Comparison of ENCODE assay signal across 20 cellular contexts in genomic region chr6:160387887-160388286, GRCh38. TPM values are rescaled to one million over a fixed set of nuclear protein-coding genes. Genes with fewer than 3 reads are reported as not detected.
DNase-seq lines count a peak whose midpoint lies in the region; ATAC-seq, FAIRE-seq and TF ChIP-seq lines count a peak whose summit lies in the region.
"Had no signal": no experiment of that assay in that cellular context is flagged by ENCODE, and none has a peak within 500 bp of the region (broad histone marks: within the 10 kb centered on the region; RNA-seq: fewer than 3 reads in every experiment).

No MANE protein-coding gene starts in this region.

- H3K4me3 Mint-ChIP-seq in nephron: no peak overlapping the region
- H3K4me3 Mint-ChIP-seq: CD8-positive, alpha-beta T cell; IgD-negative memory B cell had no signal

- FAIRE-seq in pancreas (lab: Jason Lieb, UNC): no peak
- FAIRE-seq: D721Med, G401.6, GM12891 had no signal

- no peaks in the 10 kb centered on the region for H3K27me3 ChIP-seq in thoracic aorta (replicated peaks; ENCODE audit: insufficient read depth)
- H3K27me3 ChIP-seq in pancreas: no peaks in the 10 kb centered on the region
- H3K27me3 ChIP-seq: BE2C had no signal

- no peaks in the 10 kb centered on the region for H3K36me3 ChIP-seq in thoracic aorta
- no peaks in the 10 kb centered on the region for H3K36me3 ChIP-seq in pancreas
- H3K36me3 ChIP-seq: BE2C, HAP-1 had no signal

- H3K4me1 Mint-ChIP-seq in nephron: peaks cover 55% of the 10 kb centered on the region
- H3K4me1 Mint-ChIP-seq: IgD-negative memory B cell had no signal

- peak overlapping the region; percentile 92 for H3K27ac ChIP-seq in RWPE1
- peak overlapping the region; percentile 87 for H3K27ac ChIP-seq in epithelial cell of prostate
- peak overlapping the region; percentile 53 to 73 for H3K27ac ChIP-seq in thoracic aorta
- H3K27ac ChIP-seq in pancreas: no peak overlapping the region

- H3K36me3 Mint-ChIP-seq in nephron (ENCODE audit: low read depth): no peaks in the 10 kb centered on the region
- H3K36me3 Mint-ChIP-seq: CD8-positive, alpha-beta T cell; IgD-negative memory B cell had no signal

- intact Hi-C loops in pancreas (cut with DNase I): no loop called here

- TF ChIP-seq CTCF in RWPE1 (conservative IDR thresholded peaks at IDR 0.05; ENCODE audit: low read depth) (no peak), nephron (IDR thresholded peaks at IDR 0.05; ENCODE audit: unreplicated experiment in 3 of 3) (no peak), thoracic aorta (IDR thresholded peaks at IDR 0.05) (no peak), pancreas (IDR thresholded peaks at IDR 0.05) (no peak)

- no peak for ATAC-seq in thoracic aorta (ENCODE audit: insufficient number of reproducible peaks, low FRiP score, low read depth)
- ATAC-seq in HG03442 (IDR thresholded peaks at IDR 0.05; ENCODE audit: unreplicated experiment): no peak
- ATAC-seq in pancreas: no peak
- ATAC-seq in HG03342 (IDR thresholded peaks at IDR 0.05; ENCODE audit: unreplicated experiment): no peak
- ATAC-seq: CD8-positive, alpha-beta T cell had no signal

- H3K9me3 ChIP-seq in thoracic aorta: no peaks in the 10 kb centered on the region
- no peaks in the 10 kb centered on the region for H3K9me3 ChIP-seq in pancreas
- H3K9me3 ChIP-seq: BE2C, HAP-1 had no signal

- H3K4me1 ChIP-seq in thoracic aorta (ENCODE audit: control insufficient read depth in 1 of 2, low read depth in 2 of 2) (peaks cover 27 to 84% of the 10 kb centered on the region in 2 donors), pancreas (peaks cover 0 to 19% (median 5%) of the 10 kb centered on the region in 3 donors)
- H3K4me1 ChIP-seq: BE2C, HAP-1 had no signal

- H3K27ac Mint-ChIP-seq in nephron: peak overlapping the region in 2 of 3 experiments; percentile 42 to 53
- H3K27ac Mint-ChIP-seq: CD8-positive, alpha-beta T cell; IgD-negative memory B cell had no signal

- WGBS in pancreas, 2 donors: 88 to 94% methylated on average over 1 of the region's 1 CpG

- DNase-seq in RWPE1 (ENCODE audit: low spot score) (no peak), epithelial cell of prostate (ENCODE audit: low read depth, low spot score) (no peak), thoracic aorta (ENCODE audit: low spot score) (no peak), pancreas (no peak)
- DNase-seq: BE2C; CD8-positive, alpha-beta T cell; DMS79 treated with DMSO at 0.1 percent for 48 hours; NCI-H1048; NCI-H1694; PC-3; SHP77 had no signal

- no peak overlapping the region for H3K4me3 ChIP-seq in thoracic aorta
- no peak overlapping the region for H3K4me3 ChIP-seq in pancreas
- H3K4me3 ChIP-seq: HAP-1 had no signal

- H3K27me3 Mint-ChIP-seq in nephron (ENCODE audit: low read depth): peaks cover 4% of the 10 kb centered on the region

- H3K9me3 Mint-ChIP-seq in nephron: peaks cover 10% of the 10 kb centered on the region

- CTCF ChIA-PET in RWPE1 (lab: Yijun Ruan, JAX): no interaction called here

- POLR2A ChIA-PET in RWPE1 (lab: Yijun Ruan, JAX; ENCODE audit: low non-redundant PET): no interaction called here

RNA-seq across cellular contexts. Expression of gene SLC22A3, which starts 39.7 kb away (rescaled TPM):
- 100 to 1,000 TPM in 1 of 2 donors, 10 to 100 TPM in 1; 91.5 to 144 TPM for total RNA-seq in thoracic aorta
- total RNA-seq in pancreas: 1 to 10 TPM in 1 of 6 donors, under 1 TPM in 5; 0.04 to 5.3 (median 0.39) TPM
- under 1 TPM; 0.42 to 0.66 TPM for polyA plus RNA-seq in pancreas
- total RNA-seq: CD8-positive, alpha-beta T cell; HT1080 had no signal
- polyA plus RNA-seq: IgD-negative memory B cell had no signal

Comparison
In these comparisons a context has a peak if more than half of its experiments do, and no peak if none do; other contexts are left out.
1. H3K27ac ChIP-seq: peak in RWPE1 (single experiment), epithelial cell of prostate (single experiment) and thoracic aorta (2 of 2); none in pancreas (0 of 4).
2. RNA of gene SLC22A3, which starts 39.7 kb away (total RNA-seq): 91.5 to 144 TPM in thoracic aorta; 0.04 to 5.3 TPM in pancreas; every median in the first group is over 10 times any median in the second.